Comparison of ENCODE assay signal across 10 cellular contexts in the genomic region with DNA sequence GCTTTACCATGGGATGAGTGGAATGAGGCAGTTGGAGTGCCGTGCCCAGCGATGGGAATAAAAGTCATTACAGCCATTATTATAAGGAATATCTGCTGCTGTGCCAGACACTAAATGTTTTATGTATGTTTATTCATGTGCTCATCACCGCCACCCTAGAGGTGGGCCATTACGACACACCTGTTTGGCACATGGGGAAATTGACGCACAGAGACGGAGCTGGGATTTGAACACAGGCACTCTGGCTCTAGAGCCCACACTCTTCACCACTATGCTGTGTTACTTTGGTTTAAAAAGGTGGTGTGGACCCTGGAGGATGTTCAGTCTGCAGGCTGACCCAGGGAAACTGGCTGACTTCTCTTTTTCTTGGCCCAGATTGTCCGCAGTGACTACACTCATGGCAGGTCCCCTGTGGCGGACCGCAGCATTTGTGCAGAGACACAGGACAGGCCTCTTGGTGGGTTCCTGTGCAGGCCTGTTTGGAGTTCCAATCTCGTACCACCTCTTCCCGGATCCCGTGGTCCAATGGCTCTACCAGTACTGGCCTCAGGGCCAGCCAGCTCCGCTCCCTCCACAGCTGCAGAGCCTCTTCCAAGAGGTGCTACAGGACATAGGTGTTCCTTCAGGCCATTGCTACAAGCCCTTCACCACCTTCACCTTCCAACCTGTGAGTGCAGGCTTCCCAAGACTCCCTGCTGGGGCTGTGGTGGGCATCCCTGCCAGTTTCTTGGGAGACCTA. TPM values are rescaled to one million over a fixed set of nuclear protein-coding genes. Genes with fewer than 3 reads are reported as not detected.
A peak's percentile ranks its signal among the peaks of the same experiment; 100 is the strongest.
DNase-seq lines count a peak whose midpoint lies in the region; ATAC-seq, FAIRE-seq and TF ChIP-seq lines count a peak whose summit lies in the region.
"Had no signal": no experiment of that assay in that cellular context is flagged by ENCODE, and none has a peak within 500 bp of the region (broad histone marks: within the 10 kb centered on the region; RNA-seq: fewer than 3 reads in every experiment).

No MANE protein-coding gene starts in this region.

- peak overlapping the region; percentile 11 to 93 (median 90) for H3K4me3 Mint-ChIP-seq in CD8-positive, alpha-beta memory T cell
- peak overlapping the region; percentile 90 for H3K4me3 Mint-ChIP-seq in activated T-helper 17 cell treated with anti-CD3 and anti-CD28 coated beads, Interleukin-2, amount 50 U/mL, for 72 hours
- H3K4me3 Mint-ChIP-seq in natural killer cell treated with Interleukin-12 subunit alpha and Interleukin-12 subunit beta and Interleukin-15 and Interleukin-18, amount 100 ng/mL, for 72 hours: peak overlapping the region; percentile 90

- H3K36me3 Mint-ChIP-seq in CD8-positive, alpha-beta memory T cell: peaks cover 0 to 30% (median 0%) of the 10 kb centered on the region in 3 donors
- H3K36me3 Mint-ChIP-seq in activated T-helper 17 cell treated with anti-CD3 and anti-CD28 coated beads, Interleukin-2, amount 50 U/mL, for 72 hours (ENCODE audit: low read depth): no peaks in the 10 kb centered on the region
- no peaks in the 10 kb centered on the region for H3K36me3 Mint-ChIP-seq in natural killer cell treated with Interleukin-12 subunit alpha and Interleukin-12 subunit beta and Interleukin-15 and Interleukin-18, amount 100 ng/mL, for 72 hours

- no peaks in the 10 kb centered on the region for H3K9me3 ChIP-seq in CD8-positive, alpha-beta memory T cell (ENCODE audit: low read length)
- H3K9me3 ChIP-seq: thoracic aorta had no signal

- no peak for DNase-seq in CD8-positive, alpha-beta memory T cell
- DNase-seq in HFF-Myc (ENCODE audit: extremely low read depth, low read depth) (no peak), HTR-8/SVneo (ENCODE audit: insufficient read length, low spot score) (no peak), cerebellar nuclear complex (lab: John Stamatoyannopoulos, UW) (no peak), DMS53 (lab: John Stamatoyannopoulos, UW) (no peak)
- DNase-seq in natural killer cell treated with Interleukin-12 subunit alpha and Interleukin-12 subunit beta and Interleukin-15 and Interleukin-18, amount 100 ng/mL, for 72 hours (ENCODE audit: low spot score): no peak

- H3K4me1 ChIP-seq in CD8-positive, alpha-beta memory T cell (ENCODE audit: insufficient read depth, low read length): peaks cover 12% of the 10 kb centered on the region

- ATAC-seq in activated T-helper 17 cell treated with anti-CD3 and anti-CD28 coated beads, Interleukin-2, amount 50 U/mL, for 72 hours (replicated peaks): no peak
- no peak for ATAC-seq in natural killer cell treated with Interleukin-12 subunit alpha and Interleukin-12 subunit beta and Interleukin-15 and Interleukin-18, amount 100 ng/mL, for 72 hours

- no peaks in the 10 kb centered on the region for H3K27me3 ChIP-seq in CD8-positive, alpha-beta memory T cell (ENCODE audit: insufficient read depth, low read length, poor library complexity, severe bottlenecking)

- peaks cover 0 to 6% of the 10 kb centered on the region in 2 donors for H3K27me3 Mint-ChIP-seq in CD8-positive, alpha-beta memory T cell
- no peaks in the 10 kb centered on the region for H3K27me3 Mint-ChIP-seq in activated T-helper 17 cell treated with anti-CD3 and anti-CD28 coated beads, Interleukin-2, amount 50 U/mL, for 72 hours
- no peaks in the 10 kb centered on the region for H3K27me3 Mint-ChIP-seq in natural killer cell treated with Interleukin-12 subunit alpha and Interleukin-12 subunit beta and Interleukin-15 and Interleukin-18, amount 100 ng/mL, for 72 hours

- POLR2A ChIA-PET in CD8-positive, alpha-beta memory T cell (lab: Charles Lee): interaction anchor here (0.5 kb wide), 1 partner anchor 549 kb away, joined by 9 read pairs; no protein-coding TSS in a partner anchor

- no peak for TF ChIP-seq CTCF in HFF-Myc (IDR thresholded peaks at IDR 0.05; ENCODE audit: low read depth, low read length, missing control alignments)

- FAIRE-seq in HTR-8/SVneo (lab: Jason Lieb, UNC): no peak
- FAIRE-seq: TTC549 had no signal

- H3K36me3 ChIP-seq in CD8-positive, alpha-beta memory T cell (ENCODE audit: insufficient read depth, low read length): no peaks in the 10 kb centered on the region
- H3K36me3 ChIP-seq: thoracic aorta had no signal

- CTCF ChIA-PET in CD8-positive, alpha-beta memory T cell (lab: Charles Lee): interaction anchor here (0.8 to 1.3 kb wide), 2 partner anchors 16 to 496 kb away, joined by 3 to 4 read pairs; no protein-coding TSS in a partner anchor

- no peak overlapping the region for H3K4me3 ChIP-seq in CD8-positive, alpha-beta memory T cell (ENCODE audit: low read length)
- peak overlapping the region; percentile 93 for H3K4me3 ChIP-seq in HFF-Myc (replicated peaks; ENCODE audit: low read depth, low read length)

- H3K4me1 Mint-ChIP-seq in CD8-positive, alpha-beta memory T cell: peaks cover 29 to 38% (median 34%) of the 10 kb centered on the region in 3 donors
- H3K4me1 Mint-ChIP-seq in activated T-helper 17 cell treated with anti-CD3 and anti-CD28 coated beads, Interleukin-2, amount 50 U/mL, for 72 hours: peaks cover 30% of the 10 kb centered on the region
- H3K4me1 Mint-ChIP-seq in natural killer cell treated with Interleukin-12 subunit alpha and Interleukin-12 subunit beta and Interleukin-15 and Interleukin-18, amount 100 ng/mL, for 72 hours (ENCODE audit: low read depth in 2 of 2): peaks cover 11 to 24% of the 10 kb centered on the region in 2 donors

- H3K9me3 Mint-ChIP-seq in CD8-positive, alpha-beta memory T cell: peaks cover 0 to 2% (median 0%) of the 10 kb centered on the region in 5 donors
- no peaks in the 10 kb centered on the region for H3K9me3 Mint-ChIP-seq in activated T-helper 17 cell treated with anti-CD3 and anti-CD28 coated beads, Interleukin-2, amount 50 U/mL, for 72 hours
- H3K9me3 Mint-ChIP-seq in natural killer cell treated with Interleukin-12 subunit alpha and Interleukin-12 subunit beta and Interleukin-15 and Interleukin-18, amount 100 ng/mL, for 72 hours: no peaks in the 10 kb centered on the region

- H3K27ac Mint-ChIP-seq in CD8-positive, alpha-beta memory T cell: peak overlapping the region in 5 of 8 donors; percentile 22 to 94 (median 86)
- no peak overlapping the region for H3K27ac Mint-ChIP-seq in activated T-helper 17 cell treated with anti-CD3 and anti-CD28 coated beads, Interleukin-2, amount 50 U/mL, for 72 hours
- no peak overlapping the region for H3K27ac Mint-ChIP-seq in natural killer cell treated with Interleukin-12 subunit alpha and Interleukin-12 subunit beta and Interleukin-15 and Interleukin-18, amount 100 ng/mL, for 72 hours

- peak overlapping the region; percentile 12 for H3K27ac ChIP-seq in CD8-positive, alpha-beta memory T cell (ENCODE audit: low read depth, low read length)
- H3K27ac ChIP-seq: KMS-11, thoracic aorta had no signal

RNA-seq across cellular contexts. Expression of a gene that starts 1.6 kb away (rescaled TPM):
- total RNA-seq in CD8-positive, alpha-beta memory T cell: 10 to 100 TPM; 16.1 to 17.1 TPM
- polyA plus RNA-seq in CD8-positive, alpha-beta memory T cell: 9.8 TPM
- 10 to 100 TPM in 1 of 2 donors, 1 to 10 TPM in 1; 7.5 to 11.2 TPM for total RNA-seq in activated T-helper 17 cell treated with anti-CD3 and anti-CD28 coated beads, Interleukin-2, amount 50 U/mL, for 72 hours
- total RNA-seq in natural killer cell treated with Interleukin-12 subunit alpha and Interleukin-12 subunit beta and Interleukin-15 and Interleukin-18, amount 100 ng/mL, for 72 hours: 10 to 100 TPM in 1 of 2 donors, 1 to 10 TPM in 1; 8.9 to 14.7 TPM

Comparison
In these comparisons a context has a peak if more than half of its experiments do, and no peak if none do; other contexts are left out.
1. H3K27ac Mint-ChIP-seq: peak in CD8-positive, alpha-beta memory T cell (5 of 8); none in activated T-helper 17 cell treated with anti-CD3 and anti-CD28 coated beads, Interleukin-2, amount 50 U/mL, for 72 hours (single experiment) and natural killer cell treated with Interleukin-12 subunit alpha and Interleukin-12 subunit beta and Interleukin-15 and Interleukin-18, amount 100 ng/mL, for 72 hours (0 of 2).
2. Peak in every context shown above with its lines, with median percentiles within 50 percentile points of each other: H3K4me3 Mint-ChIP-seq.